1 cellular context compared by ENCODE assay signal in the genomic region with DNA sequence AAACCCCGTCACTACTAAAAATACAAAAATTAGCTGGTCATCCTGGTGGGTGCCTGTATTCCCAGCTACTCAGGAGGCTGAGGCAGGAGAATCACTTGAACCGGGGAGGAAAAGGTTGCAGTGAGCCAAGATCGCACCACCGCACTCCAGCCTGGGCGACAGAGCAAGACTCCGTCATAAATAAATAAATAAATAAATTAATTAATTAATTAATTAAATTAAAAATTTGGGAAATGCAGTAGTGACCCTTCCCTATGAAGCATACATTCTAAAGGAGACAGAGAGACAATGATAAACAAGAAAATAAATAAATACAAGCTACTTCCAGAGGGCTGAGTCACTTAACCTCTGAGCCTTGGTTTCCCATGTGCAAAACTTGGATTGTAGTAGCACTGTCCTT.
A peak's percentile ranks its signal among the peaks of the same experiment; 100 is the strongest.
TF ChIP-seq lines count a peak whose summit lies in the region.

No MANE protein-coding gene starts in this region.

TF ChIP-seq in HEK293, 187 proteins besides CTCF, POLR2A, EP300 and RAD21 (continued from another document):
- TF ChIP-seq, protein P1, sequence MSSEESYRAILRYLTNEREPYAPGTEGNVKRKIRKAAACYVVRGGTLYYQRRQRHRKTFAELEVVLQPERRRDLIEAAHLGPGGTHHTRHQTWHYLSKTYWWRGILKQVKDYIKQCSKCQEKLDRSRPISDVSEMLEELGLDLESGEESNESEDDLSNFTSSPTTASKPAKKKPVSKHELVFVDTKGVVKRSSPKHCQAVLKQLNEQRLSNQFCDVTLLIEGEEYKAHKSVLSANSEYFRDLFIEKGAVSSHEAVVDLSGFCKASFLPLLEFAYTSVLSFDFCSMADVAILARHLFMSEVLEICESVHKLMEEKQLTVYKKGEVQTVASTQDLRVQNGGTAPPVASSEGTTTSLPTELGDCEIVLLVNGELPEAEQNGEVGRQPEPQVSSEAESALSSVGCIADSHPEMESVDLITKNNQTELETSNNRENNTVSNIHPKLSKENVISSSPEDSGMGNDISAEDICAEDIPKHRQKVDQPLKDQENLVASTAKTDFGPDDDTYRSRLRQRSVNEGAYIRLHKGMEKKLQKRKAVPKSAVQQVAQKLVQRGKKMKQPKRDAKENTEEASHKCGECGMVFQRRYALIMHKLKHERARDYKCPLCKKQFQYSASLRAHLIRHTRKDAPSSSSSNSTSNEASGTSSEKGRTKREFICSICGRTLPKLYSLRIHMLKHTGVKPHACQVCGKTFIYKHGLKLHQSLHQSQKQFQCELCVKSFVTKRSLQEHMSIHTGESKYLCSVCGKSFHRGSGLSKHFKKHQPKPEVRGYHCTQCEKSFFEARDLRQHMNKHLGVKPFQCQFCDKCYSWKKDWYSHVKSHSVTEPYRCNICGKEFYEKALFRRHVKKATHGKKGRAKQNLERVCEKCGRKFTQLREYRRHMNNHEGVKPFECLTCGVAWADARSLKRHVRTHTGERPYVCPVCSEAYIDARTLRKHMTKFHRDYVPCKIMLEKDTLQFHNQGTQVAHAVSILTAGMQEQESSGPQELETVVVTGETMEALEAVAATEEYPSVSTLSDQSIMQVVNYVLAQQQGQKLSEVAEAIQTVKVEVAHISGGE (tag by site-specific recombination; conservative IDR thresholded peaks at IDR 0.05; ENCODE audit: low read depth), result peak; percentile 44; the same call in 1 of the 2 replicates
TF ChIP-seq in HEK293: peak in this region for 7; not testable (repeated sequence) for 180.
